In genomic region chr6:111338843-111339242, GRCh38 we compare ENCODE assay signal across 11 cellular contexts.
A peak's percentile ranks its signal among the peaks of the same experiment; 100 is the strongest.
DNase-seq lines count a peak whose midpoint lies in the region; ATAC-seq lines count a peak whose summit lies in the region.
"Had no signal": no experiment of that assay in that cellular context is flagged by ENCODE, and none has a peak within 500 bp of the region (broad histone marks: within the 10 kb centered on the region; RNA-seq: fewer than 3 reads in every experiment).

No MANE protein-coding gene starts in this region.

- no peak for DNase-seq in KG1 (lab: John Stamatoyannopoulos, UW)
- DNase-seq in activated naive CD4-positive, alpha-beta T cell treated with anti-CD3 and anti-CD28 coated beads, Interleukin-2, amount 50 U/mL, for 16 hours, result no peak
- no peak for DNase-seq in NCI-H2081 treated with DMSO at 0.1 percent for 48 hours (lab: John Stamatoyannopoulos, UW)
- DNase-seq: colonic mucosa, NCI-H524 treated with DMSO at 0.1 percent for 48 hours, right cardiac atrium had no signal

- ATAC-seq in GM18498 (IDR thresholded peaks at IDR 0.05; ENCODE audit: unreplicated experiment) (peak; percentile 100), GM19438 (IDR thresholded peaks at IDR 0.05; ENCODE audit: low read depth, unreplicated experiment) (peak; percentile 98), HG02870 (IDR thresholded peaks at IDR 0.05; ENCODE audit: unreplicated experiment) (peak; percentile 96), HG03571 (IDR thresholded peaks at IDR 0.05; ENCODE audit: unreplicated experiment) (peak; percentile 98), esophagus mucosa (no peak)
- ATAC-seq: right cardiac atrium had no signal
